In genomic region chr5:126610616-126611015, GRCh38 we compare ENCODE assay signal across 33 cellular contexts.
"Had no signal": no experiment of that assay in that cellular context is flagged by ENCODE, and none has a peak within 500 bp of the region (broad histone marks: within the 10 kb centered on the region; RNA-seq: fewer than 3 reads in every experiment).

No MANE protein-coding gene starts in this region.

- FAIRE-seq: keratinocyte, pancreas, urothelium cell line had no signal

- DNase-seq: hippocampal formation; kidney glomerular epithelial cell; left cardiac atrium; left ventricle myocardium superior; lower lobe of right lung; mammary epithelial cell; mesendoderm; naive B cell; natural killer cell; nephron progenitor cell; pancreas; posterior cingulate gyrus; retina; right cardiac atrium; stimulated activated CD4-positive, alpha-beta T cell treated with anti-CD3 and anti-CD28 coated beads, Interleukin-12 subunit alpha, Interleukin-12 subunit beta, amount 100 ng/mL, for 4 hours; stimulated activated CD4-positive, alpha-beta T cell treated with anti-CD3 and anti-CD28 coated beads, Interleukin-15, amount 100 ng/mL, for 24 hours; stimulated activated CD4-positive, alpha-beta T cell treated with anti-CD3 and anti-CD28 coated beads, Interleukin-2, amount 100 ng/mL, for 24 hours; stimulated activated CD4-positive, alpha-beta T cell treated with anti-CD3 and anti-CD28 coated beads, Interleukin-4, amount 100 ng/mL, for 1 hour; stimulated activated naive B cell treated with anti-CD40 and anti-IgM and Interleukin-4, amounts not matched to agents 10 μg/mL and 1 μg/mL and 100 μg/mL, for 72 hours; stimulated activated naive CD8-positive, alpha-beta T cell treated with anti-CD3 and anti-CD28 coated beads, Interleukin-15, Interleukin-2, amounts not matched to agents 100 U/mL and 50 U/mL, for 24 hours; tibial artery; trophoblast cell; upper lobe of right lung had no signal

- H3K9ac ChIP-seq: neural progenitor cell had no signal

- H3K27me3 ChIP-seq: neural progenitor cell, neutrophil, pancreas, suprapubic skin, tibial artery, upper lobe of right lung had no signal

- H3K4me3 Mint-ChIP-seq: mesothelial cell of epicardium; naive B cell; natural killer cell; nephron progenitor cell; neural progenitor cell; stimulated activated naive B cell treated with anti-CD40 and anti-IgM and Interleukin-4, amounts not matched to agents 10 μg/mL and 1 μg/mL and 100 μg/mL, for 72 hours had no signal

- H3K4me1 ChIP-seq: neural progenitor cell, prostate gland had no signal

- H3K9me3 Mint-ChIP-seq: mesothelial cell of epicardium; naive B cell; natural killer cell; nephron progenitor cell; neural progenitor cell; stimulated activated naive B cell treated with anti-CD40 and anti-IgM and Interleukin-4, amounts not matched to agents 10 μg/mL and 1 μg/mL and 100 μg/mL, for 72 hours had no signal

- H3K27me3 Mint-ChIP-seq: naive B cell; stimulated activated naive B cell treated with anti-CD40 and anti-IgM and Interleukin-4, amounts not matched to agents 10 μg/mL and 1 μg/mL and 100 μg/mL, for 72 hours had no signal

- H3K36me3 ChIP-seq: prostate gland had no signal

- H3K36me3 Mint-ChIP-seq: natural killer cell had no signal

- H3K27ac ChIP-seq: lower lobe of right lung, neural progenitor cell, neutrophil, pancreas, skin epidermis, suprapubic skin, thoracic aorta, tibial artery, upper lobe of right lung had no signal

- H3K9me3 ChIP-seq: lower lobe of right lung, neutrophil, pancreas, prostate gland, suprapubic skin, thoracic aorta, tibial artery, upper lobe of right lung had no signal

- ATAC-seq: left cardiac atrium; left ventricle myocardium superior; lower lobe of right lung; natural killer cell; pancreas; right cardiac atrium; sciatic nerve; stimulated activated naive B cell treated with anti-CD40 and anti-IgM and Interleukin-4, amounts not matched to agents 10 μg/mL and 1 μg/mL and 100 μg/mL, for 72 hours; stimulated activated naive CD8-positive, alpha-beta T cell treated with anti-CD3 and anti-CD28 coated beads, Interleukin-15, Interleukin-2, amounts not matched to agents 100 U/mL and 50 U/mL, for 24 hours; upper lobe of right lung had no signal

- H3K27ac Mint-ChIP-seq: mesothelial cell of epicardium; nephron progenitor cell; neural progenitor cell; stimulated activated naive B cell treated with anti-CD40 and anti-IgM and Interleukin-4, amounts not matched to agents 10 μg/mL and 1 μg/mL and 100 μg/mL, for 72 hours had no signal

- H3K4me3 ChIP-seq: lower lobe of right lung, neural progenitor cell, pancreas, prostate gland, skin epidermis, suprapubic skin, thoracic aorta, tibial artery, upper lobe of right lung had no signal

- H3K4me2 ChIP-seq: neural progenitor cell had no signal

- H2AFZ ChIP-seq: neural progenitor cell had no signal
